ENCODE assay signal across 9 cellular contexts in genomic region chr17:44223574-44224046, GRCh38. TPM values are rescaled to one million over a fixed set of nuclear protein-coding genes. Genes with fewer than 3 reads are reported as not detected.
DNase-seq lines count a peak whose midpoint lies in the region; ATAC-seq, FAIRE-seq and TF ChIP-seq lines count a peak whose summit lies in the region.
"Had no signal": no experiment of that assay in that cellular context is flagged by ENCODE, and none has a peak within 500 bp of the region (broad histone marks: within the 10 kb centered on the region; RNA-seq: fewer than 3 reads in every experiment).

No MANE protein-coding gene starts in this region.

- H3K36me3 ChIP-seq in astrocyte (ENCODE audit: insufficient read depth, low read length) (no peaks in the 10 kb centered on the region), right atrium auricular region (no peaks in the 10 kb centered on the region)

- no peak overlapping the region for H3K27ac Mint-ChIP-seq in astrocyte (ENCODE audit: unreplicated experiment)
- H3K27ac Mint-ChIP-seq in activated naive CD4-positive, alpha-beta T cell treated with anti-CD3 and anti-CD28 coated beads, Interleukin-2, amount 50 U/mL, for 72 hours: no peak overlapping the region

- no peaks in the 10 kb centered on the region for H3K27me3 ChIP-seq in astrocyte (ENCODE audit: insufficient read depth, low read length)
- H3K27me3 ChIP-seq in right atrium auricular region: no peaks in the 10 kb centered on the region

- ATAC-seq in activated naive CD4-positive, alpha-beta T cell treated with anti-CD3 and anti-CD28 coated beads, Interleukin-2, amount 50 U/mL, for 72 hours: no peak

- H4K20me1 ChIP-seq in astrocyte (ENCODE audit: insufficient read depth, low read length): peaks cover 12% of the 10 kb centered on the region

- peak; percentile 43 for DNase-seq in NCI-H2196 (lab: John Stamatoyannopoulos, UW; ENCODE audit: unreplicated experiment)
- DNase-seq in NCI-H2196 treated with DMSO at 0.1 percent for 48 hours (lab: John Stamatoyannopoulos, UW; ENCODE audit: unreplicated experiment): no peak
- DNase-seq in astrocyte (ENCODE audit: low read depth): peak; percentile 62
- DNase-seq in right atrium auricular region (ENCODE audit: low spot score): no peak
- no peak for DNase-seq in activated CD4-positive, alpha-beta T cell treated with anti-CD3 and anti-CD28 coated beads, Interleukin-2, amount 50 U/mL, for 48 hours
- no peak for DNase-seq in CD1c-positive myeloid dendritic cell (ENCODE audit: extremely low spot score)
- no peak for DNase-seq in activated naive CD4-positive, alpha-beta T cell treated with anti-CD3 and anti-CD28 coated beads, Interleukin-2, amount 50 U/mL, for 72 hours (ENCODE audit: low spot score in 2 of 2)
- DNase-seq: SIG-M5 had no signal

- H3K4me3 Mint-ChIP-seq in astrocyte (ENCODE audit: unreplicated experiment): no peak overlapping the region

- H3K9me3 ChIP-seq in astrocyte (ENCODE audit: insufficient read depth, low read depth, low read length) (no peaks in the 10 kb centered on the region), right atrium auricular region (no peaks in the 10 kb centered on the region)

- H3K9ac ChIP-seq in astrocyte (ENCODE audit: low read length): no peak overlapping the region

- peaks cover 26% of the 10 kb centered on the region for H3K79me2 ChIP-seq in astrocyte (ENCODE audit: insufficient read depth, low read length)

- H3K36me3 Mint-ChIP-seq in astrocyte (ENCODE audit: low read depth, unreplicated experiment): no peaks in the 10 kb centered on the region
- no peaks in the 10 kb centered on the region for H3K36me3 Mint-ChIP-seq in activated naive CD4-positive, alpha-beta T cell treated with anti-CD3 and anti-CD28 coated beads, Interleukin-2, amount 50 U/mL, for 72 hours

- H3K4me3 ChIP-seq in astrocyte (ENCODE audit: insufficient read depth, low read depth, low read length): no peak overlapping the region
- H3K4me3 ChIP-seq in right atrium auricular region: no peak overlapping the region

- no peaks in the 10 kb centered on the region for H3K9me3 Mint-ChIP-seq in astrocyte (ENCODE audit: unreplicated experiment)
- no peaks in the 10 kb centered on the region for H3K9me3 Mint-ChIP-seq in activated naive CD4-positive, alpha-beta T cell treated with anti-CD3 and anti-CD28 coated beads, Interleukin-2, amount 50 U/mL, for 72 hours

- H3K4me2 ChIP-seq in astrocyte (ENCODE audit: low read length): no peak overlapping the region

- H3K4me1 ChIP-seq in astrocyte (ENCODE audit: insufficient read depth, low read length) (peaks cover 19% of the 10 kb centered on the region), right atrium auricular region (peaks cover 0 to 20% of the 10 kb centered on the region in 2 donors)

- FAIRE-seq in astrocyte (lab: Jason Lieb, UNC): no peak

- no peak overlapping the region for H2AFZ ChIP-seq in astrocyte (ENCODE audit: low read depth, low read length)

- H3K27me3 Mint-ChIP-seq in astrocyte (ENCODE audit: low read depth, unreplicated experiment): peaks cover 8% of the 10 kb centered on the region

- peaks cover 5% of the 10 kb centered on the region for H3K4me1 Mint-ChIP-seq in astrocyte (ENCODE audit: low read depth, unreplicated experiment)

- no peak overlapping the region for H3K27ac ChIP-seq in astrocyte (ENCODE audit: low read depth, low read length)
- H3K27ac ChIP-seq in right atrium auricular region: peak overlapping the region; percentile 98 to 99
- peak overlapping the region; percentile 4 for H3K27ac ChIP-seq in temporal lobe (ENCODE audit: low read depth, low read length)

- TF ChIP-seq CTCF in astrocyte (IDR thresholded peaks at IDR 0.05; ENCODE audit: insufficient read depth, low read depth, low read length) (no peak), right atrium auricular region (IDR thresholded peaks at IDR 0.05) (no peak)

RNA-seq across cellular contexts. Expression of gene UBTF, which starts 4.1 kb away (rescaled TPM):
- total RNA-seq in astrocyte (43.2 and 48.0 TPM in 2 replicates), right atrium auricular region (10 to 100 TPM; 39.3 to 42.3 TPM), temporal lobe (61.2 TPM)
- total RNA-seq in activated naive CD4-positive, alpha-beta T cell treated with anti-CD3 and anti-CD28 coated beads, Interleukin-2, amount 50 U/mL, for 72 hours: 100 to 1,000 TPM; 112 to 134 TPM

RNA-seq across cellular contexts. Expression of gene ATXN7L3, which starts 23.9 kb away (rescaled TPM):
- total RNA-seq in astrocyte: 87.0 and 96.0 TPM in 2 replicates
- 10 to 100 TPM; 24.5 to 38.9 TPM for total RNA-seq in right atrium auricular region
- 52.9 TPM for total RNA-seq in temporal lobe
- total RNA-seq in activated naive CD4-positive, alpha-beta T cell treated with anti-CD3 and anti-CD28 coated beads, Interleukin-2, amount 50 U/mL, for 72 hours: 10 to 100 TPM; 81.1 to 94.4 TPM

RNA-seq across cellular contexts. Expression of gene TMUB2, which starts 36.8 kb away (rescaled TPM):
- total RNA-seq in astrocyte (28.2 and 28.8 TPM in 2 replicates), right atrium auricular region (10 to 100 TPM; 26.4 to 26.6 TPM), temporal lobe (19.4 TPM)
- total RNA-seq in activated naive CD4-positive, alpha-beta T cell treated with anti-CD3 and anti-CD28 coated beads, Interleukin-2, amount 50 U/mL, for 72 hours: 10 to 100 TPM; 27.4 to 50.4 TPM

RNA-seq across cellular contexts. Expression of gene SLC4A1, which starts 44.3 kb away (rescaled TPM):
- total RNA-seq in astrocyte (not detected in 2 replicates), right atrium auricular region (1 to 10 TPM in 1 of 2 donors, under 1 TPM in 1; 0.47 to 1.1 TPM), temporal lobe (5.2 TPM)
- not detected for total RNA-seq in activated naive CD4-positive, alpha-beta T cell treated with anti-CD3 and anti-CD28 coated beads, Interleukin-2, amount 50 U/mL, for 72 hours

RNA-seq across cellular contexts. Expression of gene ASB16, which starts 53.1 kb away (rescaled TPM):
- total RNA-seq in astrocyte (not detected in 2 replicates), right atrium auricular region (1 to 10 TPM; 8.3 TPM), temporal lobe (not detected)
- total RNA-seq in activated naive CD4-positive, alpha-beta T cell treated with anti-CD3 and anti-CD28 coated beads, Interleukin-2, amount 50 U/mL, for 72 hours: under 1 TPM; 0.39 to 0.52 TPM

Comparison
In these comparisons a context has a peak if more than half of its experiments do, and no peak if none do; other contexts are left out.
1. DNase-seq: peak in NCI-H2196 (single experiment) and astrocyte (single experiment); none in NCI-H2196 treated with DMSO at 0.1 percent for 48 hours (single experiment), right atrium auricular region (single experiment), activated CD4-positive, alpha-beta T cell treated with anti-CD3 and anti-CD28 coated beads, Interleukin-2, amount 50 U/mL, for 48 hours (0 of 2), CD1c-positive myeloid dendritic cell (single experiment) and activated naive CD4-positive, alpha-beta T cell treated with anti-CD3 and anti-CD28 coated beads, Interleukin-2, amount 50 U/mL, for 72 hours (0 of 2).